In the genomic region with DNA sequence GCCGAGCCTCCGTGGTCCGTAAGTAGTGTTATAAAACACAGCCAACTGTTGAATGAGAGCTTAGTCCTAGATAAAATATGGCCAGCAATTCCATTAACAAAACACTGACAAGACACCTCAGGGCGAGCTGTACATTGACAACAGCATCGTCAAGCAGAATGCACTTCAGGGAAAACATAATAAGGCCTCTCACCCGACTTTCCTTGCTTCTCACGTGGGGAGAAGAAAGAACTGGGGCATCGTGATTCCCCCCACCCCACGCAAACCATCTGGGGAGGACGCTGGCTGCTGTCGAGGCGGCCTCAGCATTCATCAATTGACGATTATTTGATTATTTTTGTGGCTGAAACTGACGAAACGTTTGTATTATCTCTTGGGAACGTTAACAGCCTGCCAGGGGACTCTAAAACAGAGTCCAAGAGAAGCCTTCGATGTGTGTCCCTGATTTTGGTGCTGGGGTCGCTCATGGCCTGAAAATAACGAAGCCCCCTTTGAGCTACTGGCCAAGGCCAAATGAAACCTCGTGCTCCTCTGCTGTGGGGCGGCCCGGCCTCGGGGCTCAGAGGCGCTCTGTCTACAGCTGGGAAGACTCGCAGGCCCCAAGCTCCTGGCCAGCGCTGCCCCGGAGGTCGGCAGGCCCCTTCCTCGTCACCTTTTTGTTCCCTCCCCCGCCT, we compare ENCODE assay signal across 8 cellular contexts. TPM values are rescaled to one million over a fixed set of nuclear protein-coding genes. Genes with fewer than 3 reads are reported as not detected.
A peak's percentile ranks its signal among the peaks of the same experiment; 100 is the strongest.
DNase-seq lines count a peak whose midpoint lies in the region; ATAC-seq and TF ChIP-seq lines count a peak whose summit lies in the region.

No MANE protein-coding gene starts in this region.

- peak overlapping the region; percentile 88 for H3K4me2 ChIP-seq in SU-DHL-6 (ENCODE audit: low read depth, low read length, poor library complexity, severe bottlenecking)

- peaks cover 1% of the 10 kb centered on the region; the same call in 1 of the 2 replicates for H3F3A ChIP-seq in SU-DHL-6 (ENCODE audit: insufficient read depth)

- H3K27ac ChIP-seq in SU-DHL-6 (ENCODE audit: low read depth, low read length): no peak overlapping the region
- peak overlapping the region; percentile 80 to 95 (median 92) for H3K27ac ChIP-seq in gastroesophageal sphincter

- TF ChIP-seq CTCF in GM12875 (IDR thresholded peaks at IDR 0.05; ENCODE audit: borderline replicate concordance, insufficient read depth, low read depth, low read length) (no peak), SU-DHL-6 (IDR thresholded peaks at IDR 0.05; ENCODE audit: insufficient read depth, low read length, poor library complexity, severe bottlenecking) (no peak), gastroesophageal sphincter (IDR thresholded peaks at IDR 0.05) (no peak)

- H3K36me3 ChIP-seq in SU-DHL-6 (ENCODE audit: low read length) (0 out of 2 replicates have a peak, but pooled peaks cover 2% of the 10 kb centered on the region), gastroesophageal sphincter (peaks cover 0 to 32% of the 10 kb centered on the region in 2 donors)

- H3K9ac ChIP-seq in SU-DHL-6 (ENCODE audit: low read length): peak overlapping the region; percentile 93

- no peak for TF ChIP-seq POLR2A in gastroesophageal sphincter (IDR thresholded peaks at IDR 0.05)

- WGBS in gastroesophageal sphincter (ENCODE audit: low coverage in 1 of 2), 2 donors: 20 to 46% methylated on average over 11 to 14 of the region's 30 CpGs

- intact Hi-C loops in sciatic nerve (cut with DNase I): no loop called here

- H3K4me3 ChIP-seq in GM12875 (ENCODE audit: low read depth, low read length) (peak overlapping the region; percentile 85), SU-DHL-6 (ENCODE audit: insufficient read depth, low read length, poor library complexity, severe bottlenecking) (peak overlapping the region; percentile 96), gastroesophageal sphincter (peak overlapping the region; percentile 71 to 86)

- H3K9me3 ChIP-seq in SU-DHL-6 (ENCODE audit: insufficient read depth, low read length) (no peaks in the 10 kb centered on the region), gastroesophageal sphincter (no peaks in the 10 kb centered on the region)

- peak overlapping the region; percentile 93 for H2AFZ ChIP-seq in SU-DHL-6 (ENCODE audit: low read depth, low read length, severe bottlenecking)

- no peaks in the 10 kb centered on the region for H4K20me1 ChIP-seq in SU-DHL-6 (ENCODE audit: low read depth, low read length)

- no peak for DNase-seq in sciatic nerve (ENCODE audit: low spot score)
- no peak for DNase-seq in NCI-H1092 treated with DMSO at 0.1 percent for 48 hours (lab: John Stamatoyannopoulos, UW)
- no peak for DNase-seq in NCI-H446 treated with DMSO at 0.1 percent for 48 hours (lab: John Stamatoyannopoulos, UW)
- DNase-seq in NCI-H2196 (lab: John Stamatoyannopoulos, UW; ENCODE audit: unreplicated experiment): no peak

- H3K9me2 ChIP-seq in SU-DHL-6 (replicated peaks; ENCODE audit: insufficient read depth, low read length): no peaks in the 10 kb centered on the region

- ATAC-seq in HG02588 (IDR thresholded peaks at IDR 0.05; ENCODE audit: unreplicated experiment) (peak; percentile 18), gastroesophageal sphincter (peak; percentile 61), sciatic nerve (peak; percentile 70)

- TF ChIP-seq EP300 in gastroesophageal sphincter (IDR thresholded peaks at IDR 0.05): no peak

- peaks cover 4 to 24% (median 11%) of the 10 kb centered on the region in 3 donors for H3K4me1 ChIP-seq in gastroesophageal sphincter

- peaks cover 13% of the 10 kb centered on the region for H3K79me2 ChIP-seq in SU-DHL-6 (ENCODE audit: insufficient read depth, low read length)

- H3K27me3 ChIP-seq in SU-DHL-6 (ENCODE audit: low read length) (no peaks in the 10 kb centered on the region), gastroesophageal sphincter (no peaks in the 10 kb centered on the region)

RNA-seq across cellular contexts. Expression of a gene that starts 0.5 kb away (rescaled TPM):
- total RNA-seq in gastroesophageal sphincter: under 1 TPM in 3 of 4 donors, not detected in 1; 0.23 to 0.37 (median 0.31) TPM
- 0.40 TPM for total RNA-seq in sciatic nerve

RNA-seq across cellular contexts. Expression of a gene that starts 0.6 kb away (rescaled TPM):
- total RNA-seq in gastroesophageal sphincter: 100 to 1,000 TPM; 106 to 169 (median 128) TPM
- total RNA-seq in sciatic nerve: 187 TPM

RNA-seq across cellular contexts. Expression of a gene that starts 7.7 kb away (rescaled TPM):
- total RNA-seq in gastroesophageal sphincter (1 to 10 TPM in 2 of 4 donors, under 1 TPM in 2; 0.12 to 1.9 (median 0.74) TPM), sciatic nerve (2.9 TPM)

RNA-seq across cellular contexts. Expression of a gene that starts 35.4 kb away (rescaled TPM):
- total RNA-seq in gastroesophageal sphincter (10 to 100 TPM in 1 of 4 donors, 1 to 10 TPM in 3; 5.8 to 10.3 (median 6.5) TPM), sciatic nerve (33.3 TPM)

RNA-seq across cellular contexts. Expression of a gene that starts 52.7 kb away (rescaled TPM):
- total RNA-seq in gastroesophageal sphincter (under 1 TPM in 2 of 4 donors, not detected in 2; 0.27 to 0.87 TPM), sciatic nerve (2.5 TPM)

Comparison
In these comparisons a context has a peak if more than half of its experiments do, and no peak if none do; other contexts are left out.
1. ATAC-seq: peak in every context shown above with its lines; median percentile 70 in sciatic nerve; 61 in gastroesophageal sphincter; 18 in HG02588.